23 cellular contexts compared by ENCODE assay signal in the genomic region with DNA sequence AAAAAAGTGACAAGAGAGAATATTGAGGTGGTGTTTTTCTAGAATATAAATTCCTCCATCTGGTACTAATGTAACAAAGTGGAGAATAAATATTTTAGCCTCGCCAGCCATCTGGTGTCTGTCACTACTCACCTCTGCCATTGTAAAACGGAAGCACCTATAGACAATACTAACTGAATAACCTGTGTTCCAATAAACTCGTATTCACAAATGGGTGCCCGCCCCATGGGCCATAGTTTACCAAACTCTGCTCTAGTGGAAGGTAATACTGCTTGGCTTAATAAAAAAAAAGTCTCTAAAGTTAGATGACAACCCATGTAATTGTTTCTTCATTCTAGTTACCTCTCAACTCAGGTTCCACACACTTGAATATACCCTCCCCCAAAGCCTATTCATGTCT. TPM values are rescaled to one million over a fixed set of nuclear protein-coding genes. Genes with fewer than 3 reads are reported as not detected.
DNase-seq lines count a peak whose midpoint lies in the region; ATAC-seq and TF ChIP-seq lines count a peak whose summit lies in the region.
"Had no signal": no experiment of that assay in that cellular context is flagged by ENCODE, and none has a peak within 500 bp of the region (broad histone marks: within the 10 kb centered on the region; RNA-seq: fewer than 3 reads in every experiment).

No MANE protein-coding gene starts in this region.

- no peak for TF ChIP-seq EP300 in esophagus muscularis mucosa (IDR thresholded peaks at IDR 0.05)

- H3K27me3 ChIP-seq in esophagus muscularis mucosa: no peaks in the 10 kb centered on the region
- H3K27me3 ChIP-seq: BE2C; BLaER1 treated with 17β-estradiol and CSF1 and Interleukin-3, amounts not matched to agents 10 nM and 100 nM had no signal

- H3K36me3 ChIP-seq in esophagus muscularis mucosa: peaks cover 0 to 58% (median 32%) of the 10 kb centered on the region in 4 donors

- no peaks in the 10 kb centered on the region for H3K4me1 ChIP-seq in esophagus muscularis mucosa
- H3K4me1 ChIP-seq: A549; BE2C; BLaER1 treated with 17β-estradiol and CSF1 and Interleukin-3, amounts not matched to agents 10 nM and 100 nM; HAP-1 had no signal

- intact Hi-C loops in esophagus muscularis mucosa (cut with DNase I): loop anchor here (10.0 kb wide), 1 partner anchor 606 kb away; no protein-coding TSS in a partner anchor

- no peak for TF ChIP-seq CTCF in esophagus muscularis mucosa (IDR thresholded peaks at IDR 0.05)

- 71% methylated on average over 4 of the region's 4 CpGs for WGBS in esophagus muscularis mucosa

- no peak for ATAC-seq in stimulated activated effector memory CD8-positive, alpha-beta T cell treated with anti-CD3 and anti-CD28 coated beads, Interleukin-12 subunit alpha, Interleukin-12 subunit beta, amount 100 ng/mL, for 72 hours
- ATAC-seq in HG02623 (IDR thresholded peaks at IDR 0.05; ENCODE audit: unreplicated experiment): no peak
- ATAC-seq: A549, GM12878 had no signal

- H3K36me3 Mint-ChIP-seq in stimulated activated effector memory CD8-positive, alpha-beta T cell treated with anti-CD3 and anti-CD28 coated beads, Interleukin-12 subunit alpha, Interleukin-12 subunit beta, amount 100 ng/mL, for 72 hours: peaks cover 71% of the 10 kb centered on the region

- H3K27ac ChIP-seq in esophagus muscularis mucosa (replicated peaks in 1 of 4): no peak overlapping the region
- H3K27ac ChIP-seq: A549; BLaER1 treated with 17β-estradiol and CSF1 and Interleukin-3, amounts not matched to agents 10 nM and 100 nM had no signal

- H3K9me3 Mint-ChIP-seq in stimulated activated effector memory CD8-positive, alpha-beta T cell treated with anti-CD3 and anti-CD28 coated beads, Interleukin-12 subunit alpha, Interleukin-12 subunit beta, amount 100 ng/mL, for 72 hours: no peaks in the 10 kb centered on the region
- H3K9me3 Mint-ChIP-seq: CD4-positive, alpha-beta T cell; CD8-positive, alpha-beta memory T cell; HFFc6 had no signal

- peaks cover 4% of the 10 kb centered on the region for H3K4me1 Mint-ChIP-seq in stimulated activated effector memory CD8-positive, alpha-beta T cell treated with anti-CD3 and anti-CD28 coated beads, Interleukin-12 subunit alpha, Interleukin-12 subunit beta, amount 100 ng/mL, for 72 hours
- H3K4me1 Mint-ChIP-seq: CD14-positive monocyte had no signal

- TF ChIP-seq POLR2A in esophagus muscularis mucosa (IDR thresholded peaks at IDR 0.05; ENCODE audit: low read depth): no peak

- H3K27ac Mint-ChIP-seq in stimulated activated effector memory CD8-positive, alpha-beta T cell treated with anti-CD3 and anti-CD28 coated beads, Interleukin-12 subunit alpha, Interleukin-12 subunit beta, amount 100 ng/mL, for 72 hours: no peak overlapping the region
- H3K27ac Mint-ChIP-seq: CD14-positive monocyte; CD4-positive, alpha-beta T cell; HFFc6 had no signal

- no peak overlapping the region for H3K4me3 Mint-ChIP-seq in stimulated activated effector memory CD8-positive, alpha-beta T cell treated with anti-CD3 and anti-CD28 coated beads, Interleukin-12 subunit alpha, Interleukin-12 subunit beta, amount 100 ng/mL, for 72 hours
- H3K4me3 Mint-ChIP-seq: CD14-positive monocyte; CD4-positive, alpha-beta T cell; CD8-positive, alpha-beta memory T cell; HFFc6 had no signal

- DNase-seq in NCI-H1694 treated with DMSO at 0.1 percent for 48 hours (lab: John Stamatoyannopoulos, UW): peak; percentile 17
- DNase-seq in NCI-H524 (lab: John Stamatoyannopoulos, UW): peak; percentile 49 to 89
- DNase-seq in esophagus muscularis mucosa (ENCODE audit: extremely low spot score): peak; percentile 53
- no peak for DNase-seq in stimulated activated effector memory CD8-positive, alpha-beta T cell treated with anti-CD3 and anti-CD28 coated beads, Interleukin-12 subunit alpha, Interleukin-12 subunit beta, amount 100 ng/mL, for 72 hours (ENCODE audit: low spot score in 2 of 2)
- DNase-seq in activated CD4-positive, alpha-beta T cell treated with anti-CD3 and anti-CD28 coated beads, Interleukin-2, amount 50 U/mL, for 1 hour: no peak
- DNase-seq: 8988T; ACHN; AML-193; BE2C; CD4-positive, alpha-beta T cell; CD8-positive, alpha-beta memory T cell; DMS 273 treated with DMSO at 0.1 percent for 48 hours; DMS79; EL; GDM1; GOT3; HFFc6 had no signal

- H3K4me3 ChIP-seq in esophagus muscularis mucosa: no peak overlapping the region
- H3K4me3 ChIP-seq: A549; BLaER1 treated with 17β-estradiol and CSF1 and Interleukin-3, amounts not matched to agents 10 nM and 100 nM; GM12878; HAP-1 had no signal

- no peaks in the 10 kb centered on the region for H3K9me3 ChIP-seq in esophagus muscularis mucosa
- H3K9me3 ChIP-seq: A549; BE2C; BLaER1 treated with 17β-estradiol and CSF1 and Interleukin-3, amounts not matched to agents 10 nM and 100 nM; HAP-1 had no signal

RNA-seq across cellular contexts. Expression of a gene that starts 8.1 kb away (rescaled TPM):
- 1 to 10 TPM; 3.0 to 4.6 (median 3.2) TPM for total RNA-seq in esophagus muscularis mucosa

RNA-seq across cellular contexts. Expression of a gene that starts 27.9 kb away (rescaled TPM):
- not detected for total RNA-seq in esophagus muscularis mucosa
- total RNA-seq: CD4-positive, alpha-beta T cell; CD8-positive, alpha-beta memory T cell; GM12878; HFFc6 had no signal

Comparison
In these comparisons a context has a peak if more than half of its experiments do, and no peak if none do; other contexts are left out.
1. DNase-seq: peak in NCI-H1694 treated with DMSO at 0.1 percent for 48 hours (single experiment), NCI-H524 (2 of 2) and esophagus muscularis mucosa (single experiment); none in stimulated activated effector memory CD8-positive, alpha-beta T cell treated with anti-CD3 and anti-CD28 coated beads, Interleukin-12 subunit alpha, Interleukin-12 subunit beta, amount 100 ng/mL, for 72 hours (0 of 2) and activated CD4-positive, alpha-beta T cell treated with anti-CD3 and anti-CD28 coated beads, Interleukin-2, amount 50 U/mL, for 1 hour (single experiment).